In the genomic region with DNA sequence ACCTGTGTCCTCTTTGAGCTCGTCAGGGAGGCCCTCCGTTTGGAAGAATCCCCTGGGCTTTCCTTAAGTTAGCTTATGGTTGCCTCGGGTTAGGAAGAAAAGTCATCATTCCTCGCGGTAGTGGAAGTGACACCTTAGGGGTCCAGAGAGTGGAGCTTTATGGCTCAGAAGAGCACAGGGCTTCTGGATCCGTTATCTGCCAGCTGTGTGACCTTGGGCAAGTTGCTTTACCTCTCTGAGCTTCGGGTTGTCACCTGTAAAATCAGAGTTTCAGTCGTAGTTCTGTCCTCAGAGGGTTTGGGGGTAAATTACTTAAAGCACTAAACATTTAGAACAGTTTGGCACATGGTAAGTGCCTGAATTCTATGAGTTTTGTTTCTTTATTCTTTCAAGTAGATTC, we compare ENCODE assay signal across 19 cellular contexts.
DNase-seq lines count a peak whose midpoint lies in the region; ATAC-seq, FAIRE-seq and TF ChIP-seq lines count a peak whose summit lies in the region.
"Had no signal": no experiment of that assay in that cellular context is flagged by ENCODE, and none has a peak within 500 bp of the region (broad histone marks: within the 10 kb centered on the region; RNA-seq: fewer than 3 reads in every experiment).

No MANE protein-coding gene starts in this region.

- H3K9me3 Mint-ChIP-seq in astrocyte (ENCODE audit: unreplicated experiment), result no peaks in the 10 kb centered on the region
- peaks cover 12% of the 10 kb centered on the region for H3K9me3 Mint-ChIP-seq in glutamatergic neuron (ENCODE audit: unreplicated experiment)
- H3K9me3 Mint-ChIP-seq in stimulated activated naive B cell treated with anti-CD40 and anti-IgM and Interleukin-4, amounts not matched to agents 10 μg/mL and 1 μg/mL and 100 μg/mL, for 72 hours, result no peaks in the 10 kb centered on the region

- TF ChIP-seq CTCF in astrocyte (IDR thresholded peaks at IDR 0.05; ENCODE audit: insufficient read depth, low read depth, low read length), result no peak
- TF ChIP-seq CTCF in glutamatergic neuron (IDR thresholded peaks at IDR 0.05; ENCODE audit: partially characterized antibody, unreplicated experiment), result no peak

- H2AFZ ChIP-seq in astrocyte (ENCODE audit: low read depth, low read length), result no peak overlapping the region

- H3K27me3 ChIP-seq in astrocyte (ENCODE audit: insufficient read depth, low read length), result peaks cover 17% of the 10 kb centered on the region
- H3K27me3 ChIP-seq: BLaER1 treated with 17β-estradiol and CSF1 and Interleukin-3, amounts not matched to agents 10 nM and 100 nM had no signal

- no peak for FAIRE-seq in astrocyte (lab: Jason Lieb, UNC)
- FAIRE-seq: GM12891, H54 had no signal

- H3K9me3 ChIP-seq in astrocyte (ENCODE audit: insufficient read depth, low read depth, low read length), result no peaks in the 10 kb centered on the region

- peak overlapping the region; percentile 44 for H3K27ac Mint-ChIP-seq in astrocyte (ENCODE audit: unreplicated experiment)
- H3K27ac Mint-ChIP-seq in glutamatergic neuron (ENCODE audit: unreplicated experiment), result no peak overlapping the region
- peak overlapping the region; percentile 9 for H3K27ac Mint-ChIP-seq in stimulated activated naive B cell treated with anti-CD40 and anti-IgM and Interleukin-4, amounts not matched to agents 10 μg/mL and 1 μg/mL and 100 μg/mL, for 72 hours
- H3K27ac Mint-ChIP-seq: B cell; CD8-positive, alpha-beta memory T cell had no signal

- no peaks in the 10 kb centered on the region for H4K20me1 ChIP-seq in astrocyte (ENCODE audit: insufficient read depth, low read length)
- H4K20me1 ChIP-seq: BLaER1 treated with 17β-estradiol and CSF1 and Interleukin-3, amounts not matched to agents 10 nM and 100 nM had no signal

- H3K4me1 Mint-ChIP-seq in astrocyte (ENCODE audit: low read depth, unreplicated experiment) (peaks cover 13% of the 10 kb centered on the region), glutamatergic neuron (ENCODE audit: low read depth, unreplicated experiment) (peaks cover 14% of the 10 kb centered on the region)
- no peaks in the 10 kb centered on the region for H3K4me1 Mint-ChIP-seq in stimulated activated naive B cell treated with anti-CD40 and anti-IgM and Interleukin-4, amounts not matched to agents 10 μg/mL and 1 μg/mL and 100 μg/mL, for 72 hours
- H3K4me1 Mint-ChIP-seq: B cell; CD8-positive, alpha-beta memory T cell had no signal

- no peak overlapping the region for H3K4me3 Mint-ChIP-seq in astrocyte (ENCODE audit: unreplicated experiment)
- peak overlapping the region; percentile 42 for H3K4me3 Mint-ChIP-seq in glutamatergic neuron (ENCODE audit: unreplicated experiment)
- H3K4me3 Mint-ChIP-seq in stimulated activated naive B cell treated with anti-CD40 and anti-IgM and Interleukin-4, amounts not matched to agents 10 μg/mL and 1 μg/mL and 100 μg/mL, for 72 hours, result no peak overlapping the region
- H3K4me3 Mint-ChIP-seq: B cell; CD8-positive, alpha-beta memory T cell had no signal

- no peaks in the 10 kb centered on the region for H3K79me2 ChIP-seq in astrocyte (ENCODE audit: insufficient read depth, low read length)

- no peaks in the 10 kb centered on the region for H3K36me3 ChIP-seq in astrocyte (ENCODE audit: insufficient read depth, low read length)
- H3K36me3 ChIP-seq: BLaER1 treated with 17β-estradiol and CSF1 and Interleukin-3, amounts not matched to agents 10 nM and 100 nM had no signal

- H3K9ac ChIP-seq in astrocyte (ENCODE audit: low read length), result no peak overlapping the region
- H3K9ac ChIP-seq: BLaER1 treated with 17β-estradiol and CSF1 and Interleukin-3, amounts not matched to agents 10 nM and 100 nM had no signal

- no peak overlapping the region for H3K4me3 ChIP-seq in astrocyte (ENCODE audit: insufficient read depth, low read depth, low read length)
- H3K4me3 ChIP-seq: BLaER1 treated with 17β-estradiol and CSF1 and Interleukin-3, amounts not matched to agents 10 nM and 100 nM had no signal

- ATAC-seq in stimulated activated naive B cell treated with anti-CD40 and anti-IgM and Interleukin-4, amounts not matched to agents 10 μg/mL and 1 μg/mL and 100 μg/mL, for 72 hours (replicated peaks), result no peak
- no peak for ATAC-seq in GM18511 (IDR thresholded peaks at IDR 0.05; ENCODE audit: unreplicated experiment)
- ATAC-seq in HG03571 (IDR thresholded peaks at IDR 0.05; ENCODE audit: unreplicated experiment), result no peak
- ATAC-seq in HG03196 (IDR thresholded peaks at IDR 0.05; ENCODE audit: unreplicated experiment), result no peak

- H3K4me1 ChIP-seq in astrocyte (ENCODE audit: insufficient read depth, low read length), result peaks cover 2% of the 10 kb centered on the region

- no peak overlapping the region for H3K4me2 ChIP-seq in astrocyte (ENCODE audit: low read length)
- H3K4me2 ChIP-seq: BLaER1 treated with 17β-estradiol and CSF1 and Interleukin-3, amounts not matched to agents 10 nM and 100 nM had no signal

- H3K36me3 Mint-ChIP-seq in astrocyte (ENCODE audit: low read depth, unreplicated experiment) (no peaks in the 10 kb centered on the region), glutamatergic neuron (ENCODE audit: unreplicated experiment) (peaks cover under 1% of the 10 kb centered on the region)
- no peaks in the 10 kb centered on the region for H3K36me3 Mint-ChIP-seq in stimulated activated naive B cell treated with anti-CD40 and anti-IgM and Interleukin-4, amounts not matched to agents 10 μg/mL and 1 μg/mL and 100 μg/mL, for 72 hours
- H3K36me3 Mint-ChIP-seq: CD8-positive, alpha-beta memory T cell had no signal

- DNase-seq in astrocyte (ENCODE audit: low read depth) (no peak), cerebellar cortex (ENCODE audit: low spot score) (peak; percentile 41), glutamatergic neuron (no peak), NCI-H2171 treated with DMSO at 0.1 percent for 48 hours (lab: John Stamatoyannopoulos, UW) (no peak)
- DNase-seq in stimulated activated naive B cell treated with anti-CD40 and anti-IgM and Interleukin-4, amounts not matched to agents 10 μg/mL and 1 μg/mL and 100 μg/mL, for 72 hours, result no peak
- DNase-seq: CD8-positive, alpha-beta memory T cell; COR-L47; DMS 273 treated with DMSO at 0.1 percent for 48 hours; DMS53; DND-41; EL; HCEC 1CT had no signal

- no peak overlapping the region for H3K27ac ChIP-seq in astrocyte (ENCODE audit: low read depth, low read length)
- H3K27ac ChIP-seq: BLaER1 treated with 17β-estradiol and CSF1 and Interleukin-3, amounts not matched to agents 10 nM and 100 nM had no signal

- H3K27me3 Mint-ChIP-seq in astrocyte (ENCODE audit: low read depth, unreplicated experiment) (peaks cover 36% of the 10 kb centered on the region), glutamatergic neuron (ENCODE audit: unreplicated experiment) (peaks cover 2% of the 10 kb centered on the region)
- H3K27me3 Mint-ChIP-seq in stimulated activated naive B cell treated with anti-CD40 and anti-IgM and Interleukin-4, amounts not matched to agents 10 μg/mL and 1 μg/mL and 100 μg/mL, for 72 hours, result peaks cover 11 to 28% of the 10 kb centered on the region in 2 donors
